In the genomic region with DNA sequence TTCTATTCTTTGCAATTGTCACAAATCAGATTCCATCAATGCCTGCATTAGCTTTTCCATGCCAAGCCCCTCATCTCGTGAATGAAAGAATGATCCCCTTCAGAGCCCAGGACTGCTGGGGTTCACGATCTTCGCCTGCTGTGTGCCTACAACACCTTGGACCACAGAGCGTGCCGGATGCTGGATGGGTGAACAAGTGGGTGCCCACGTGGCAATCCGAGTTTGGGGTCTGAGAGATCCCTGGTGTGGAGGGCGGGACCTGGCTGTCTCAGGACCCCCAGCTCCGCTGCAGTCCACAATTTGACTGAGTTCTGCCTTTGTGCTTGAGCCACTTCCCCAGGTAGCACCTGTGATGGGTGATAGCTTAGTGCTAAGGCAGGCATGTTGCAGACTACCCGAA, we compare ENCODE assay signal across 10 cellular contexts.
"Had no signal": no experiment of that assay in that cellular context is flagged by ENCODE, and none has a peak within 500 bp of the region (broad histone marks: within the 10 kb centered on the region; RNA-seq: fewer than 3 reads in every experiment).

No MANE protein-coding gene starts in this region.

- H3K4me2 ChIP-seq: GM23338 had no signal

- DNase-seq: GM23248, GOT3, H7, H9, HCEC 1CT, HFFc6 had no signal

- H3K4me3 ChIP-seq: GM23248, GM23338, HAP-1 had no signal

- ATAC-seq: HCT116 had no signal

- H3K4me3 Mint-ChIP-seq: GM23338, H9, HFFc6 had no signal

- H3K9ac ChIP-seq: GM23248 had no signal

- H2AFZ ChIP-seq: GM23248, GM23338 had no signal

- H3K27ac ChIP-seq: GM23248 had no signal

- H3K36me3 ChIP-seq: HAP-1 had no signal

- FAIRE-seq: H54 had no signal

- H3K27ac Mint-ChIP-seq: GM23338, H9, HFFc6 had no signal

- H3K9me3 ChIP-seq: HAP-1 had no signal

- H3K4me1 ChIP-seq: HAP-1 had no signal
